18 cellular contexts compared by ENCODE assay signal in genomic region chr4:6050551-6050950, GRCh38. TPM values are rescaled to one million over a fixed set of nuclear protein-coding genes. Genes with fewer than 3 reads are reported as not detected.
DNase-seq lines count a peak whose midpoint lies in the region; ATAC-seq lines count a peak whose summit lies in the region.
"Had no signal": no experiment of that assay in that cellular context is flagged by ENCODE, and none has a peak within 500 bp of the region (broad histone marks: within the 10 kb centered on the region; RNA-seq: fewer than 3 reads in every experiment).

No MANE protein-coding gene starts in this region.

- H3K27me3 Mint-ChIP-seq in immature natural killer cell (ENCODE audit: low read depth in 3 of 3), result peaks cover 0 to 4% (median 2%) of the 10 kb centered on the region in 3 donors
- H3K27me3 Mint-ChIP-seq: CD4-positive, alpha-beta T cell had no signal

- peaks cover 0 to 10% (median 4%) of the 10 kb centered on the region in 3 donors for H3K36me3 Mint-ChIP-seq in immature natural killer cell

- DNase-seq in H4 (ENCODE audit: low spot score) (peak; percentile 28), NCI-H69 (lab: John Stamatoyannopoulos, UW) (peak; percentile 69), myocyte (ENCODE audit: low read depth) (peak; percentile 22), superior temporal gyrus (ENCODE audit: extremely low spot score) (peak; percentile 36), T-helper 2 cell (no peak), immature natural killer cell (no peak)
- DNase-seq: AML-193; Caco-2; CD4-positive, alpha-beta T cell; DMS79 treated with DMSO at 0.1 percent for 48 hours; H7; HFFc6 had no signal

- H3K27ac Mint-ChIP-seq in immature natural killer cell, result no peak overlapping the region
- H3K27ac Mint-ChIP-seq: CD4-positive, alpha-beta T cell; HFFc6 had no signal

- no peaks in the 10 kb centered on the region for H3K4me1 Mint-ChIP-seq in immature natural killer cell

- ATAC-seq in GM18520 (IDR thresholded peaks at IDR 0.05; ENCODE audit: unreplicated experiment), result no peak
- ATAC-seq: A549, HCT116 had no signal

- no peak overlapping the region for H3K4me3 Mint-ChIP-seq in immature natural killer cell
- H3K4me3 Mint-ChIP-seq: CD4-positive, alpha-beta T cell; HFFc6 had no signal

- H3K9me3 Mint-ChIP-seq in immature natural killer cell, result no peaks in the 10 kb centered on the region
- H3K9me3 Mint-ChIP-seq: CD4-positive, alpha-beta T cell had no signal

RNA-seq across cellular contexts. Expression of gene C4orf50, which starts 32.3 kb away (rescaled TPM):
- 0.02 TPM in 2 replicates for total RNA-seq in H4 (2014; rRNA removed; shearing (Covaris generic))
- total RNA-seq in myocyte, result 0.05 TPM in 2 replicates
- polyA plus RNA-seq in myocyte (2012), result 0.03 TPM
- polyA plus RNA-seq in immature natural killer cell, result under 1 TPM in 1 of 3 donors, not detected in 2; 0.04 TPM
- total RNA-seq: Caco-2, GM23248, HFFc6, HT1080 had no signal
- polyA plus RNA-seq: A549, BJ, GM23248 had no signal

Comparison
In these comparisons a context has a peak if more than half of its experiments do, and no peak if none do; other contexts are left out.
1. DNase-seq: peak in H4 (single experiment), NCI-H69 (single experiment), myocyte (single experiment) and superior temporal gyrus (single experiment); none in T-helper 2 cell (0 of 5) and immature natural killer cell (0 of 3).